26 cellular contexts compared by ENCODE assay signal in the genomic region with DNA sequence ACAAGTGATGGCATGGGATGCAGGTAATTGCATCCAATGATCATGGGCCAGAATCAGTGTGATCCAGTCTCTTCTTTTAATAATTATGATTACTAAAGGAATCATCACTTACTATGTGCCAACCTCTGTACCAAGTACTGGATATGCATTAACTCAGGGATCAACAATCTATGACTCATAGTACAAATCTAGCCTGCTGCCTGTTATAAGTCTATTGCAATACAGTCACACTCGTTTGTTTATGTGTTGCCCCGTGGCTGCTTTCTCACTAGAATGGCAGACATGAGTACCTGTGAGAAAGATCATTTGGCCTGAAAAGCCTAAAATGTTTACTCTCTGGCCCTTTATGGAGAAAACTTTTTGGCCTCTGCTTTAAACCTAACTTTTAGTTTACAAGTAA. TPM values are rescaled to one million over a fixed set of nuclear protein-coding genes. Genes with fewer than 3 reads are reported as not detected.
DNase-seq lines count a peak whose midpoint lies in the region; ATAC-seq and TF ChIP-seq lines count a peak whose summit lies in the region.
"Had no signal": no experiment of that assay in that cellular context is flagged by ENCODE, and none has a peak within 500 bp of the region (broad histone marks: within the 10 kb centered on the region; RNA-seq: fewer than 3 reads in every experiment).

No MANE protein-coding gene starts in this region.

- H4K91ac ChIP-seq in mesenchymal stem cell (ENCODE audit: low read length), result no peak overlapping the region

- CTCF ChIA-PET in Calu3 (lab: Charles Lee), result no interaction called here

- H3K4me3 Mint-ChIP-seq in Calu3 (ENCODE audit: low read depth, unreplicated experiment), result no peak overlapping the region
- no peak overlapping the region for H3K4me3 Mint-ChIP-seq in activated naive CD8-positive, alpha-beta T cell treated with anti-CD3 and anti-CD28 coated beads for 36 hours
- H3K4me3 Mint-ChIP-seq: stimulated activated memory B cell treated with anti-CD40 and anti-IgM and Interleukin-4, amounts not matched to agents 10 μg/mL and 1 μg/mL and 100 μg/mL, for 72 hours; T-helper 17 cell had no signal

- no peak overlapping the region for H2AFZ ChIP-seq in mesenchymal stem cell (ENCODE audit: low read depth, low read length)

- no peak overlapping the region for H4K8ac ChIP-seq in mesenchymal stem cell (ENCODE audit: low read length)

- H3K4me3 ChIP-seq in epithelial cell of esophagus (ENCODE audit: low read length) (no peak overlapping the region), mesenchymal stem cell (ENCODE audit: insufficient read depth in 1 of 2, low read depth in 1 of 2, low read length in 2 of 2) (no peak overlapping the region), body of pancreas (no peak overlapping the region)
- H3K4me3 ChIP-seq: adrenal gland, uterus had no signal

- H3K4ac ChIP-seq in mesenchymal stem cell (ENCODE audit: low read depth in 1 of 2, low read length in 2 of 2), result no peak overlapping the region

- intact Hi-C loops in Calu3 (cut with micrococcal nuclease; ENCODE audit: unreplicated experiment), result no loop called here
- intact Hi-C loops in body of pancreas (cut with DNase I), result no loop called here

- H3K36me3 Mint-ChIP-seq in Calu3 (ENCODE audit: insufficient read depth, unreplicated experiment), result no peaks in the 10 kb centered on the region
- H3K36me3 Mint-ChIP-seq in activated naive CD8-positive, alpha-beta T cell treated with anti-CD3 and anti-CD28 coated beads for 36 hours, result no peaks in the 10 kb centered on the region
- H3K36me3 Mint-ChIP-seq: stimulated activated memory B cell treated with anti-CD40 and anti-IgM and Interleukin-4, amounts not matched to agents 10 μg/mL and 1 μg/mL and 100 μg/mL, for 72 hours had no signal

- H3K14ac ChIP-seq in mesenchymal stem cell (ENCODE audit: low read length in 2 of 2), result no peak overlapping the region

- no peak overlapping the region for H3K23ac ChIP-seq in mesenchymal stem cell (ENCODE audit: low read length in 2 of 2)

- H3K36me3 ChIP-seq in mesenchymal stem cell (ENCODE audit: control insufficient read depth in 1 of 2, insufficient read depth in 2 of 2, low read depth in 1 of 2, low read length in 2 of 2), result no peaks in the 10 kb centered on the region
- H3K36me3 ChIP-seq in body of pancreas (replicated peaks in 1 of 2; ENCODE audit: insufficient read depth in 1 of 2, low read depth in 2 of 2), result no peaks in the 10 kb centered on the region
- H3K36me3 ChIP-seq: adrenal gland, uterus had no signal

- DNase-seq in Calu3 (peak; percentile 26), M059J (ENCODE audit: low read depth) (peak; percentile 61), epithelial cell of esophagus (ENCODE audit: low read depth) (peak; percentile 93), mesenchymal stem cell (peak; percentile 35), body of pancreas (no peak), NOMO-1 treated with dmso at 0.1 percent for 144 hours (lab: John Stamatoyannopoulos, UW; ENCODE audit: unreplicated experiment) (no peak)
- DNase-seq in activated naive CD8-positive, alpha-beta T cell treated with anti-CD3 and anti-CD28 coated beads for 36 hours, result no peak
- DNase-seq: activated CD4-positive, alpha-beta T cell treated with anti-CD3 and anti-CD28 coated beads, Interleukin-2, amount 50 U/mL, for 48 hours; activated effector memory CD4-positive, alpha-beta T cell treated with anti-CD3 and anti-CD28 coated beads, Interleukin-2, amount 50 U/mL, for 16 hours; adrenal gland; caudate nucleus; NCI-H1092; NCI-H2029; NCI-H446; right cardiac atrium; T-helper 17 cell; uterus had no signal

- H3K9me3 ChIP-seq in mesenchymal stem cell (ENCODE audit: control insufficient read depth, low read length), result no peaks in the 10 kb centered on the region
- H3K9me3 ChIP-seq in body of pancreas, result no peaks in the 10 kb centered on the region
- H3K9me3 ChIP-seq: adrenal gland, uterus had no signal

- BruUV-seq in Calu3 (replicated peaks; lab: Mats Ljungman, UMichigan), result no TSS peak

- H2BK15ac ChIP-seq in mesenchymal stem cell (ENCODE audit: low read depth, poor library complexity, severe bottlenecking), result no peak overlapping the region

- no peak for ATAC-seq in HG03378 (IDR thresholded peaks at IDR 0.05; ENCODE audit: unreplicated experiment)
- ATAC-seq in body of pancreas, result no peak
- ATAC-seq: right cardiac atrium; stimulated activated memory B cell treated with anti-CD40 and anti-IgM and Interleukin-4, amounts not matched to agents 10 μg/mL and 1 μg/mL and 100 μg/mL, for 72 hours; T-helper 17 cell had no signal

- no peaks in the 10 kb centered on the region for H3K4me1 ChIP-seq in mesenchymal stem cell (ENCODE audit: control insufficient read depth, insufficient read depth, low read depth, low read length)
- no peaks in the 10 kb centered on the region for H3K4me1 ChIP-seq in body of pancreas
- H3K4me1 ChIP-seq: adrenal gland, uterus had no signal

- no peaks in the 10 kb centered on the region for H3K27me3 Mint-ChIP-seq in Calu3 (ENCODE audit: unreplicated experiment)
- H3K27me3 Mint-ChIP-seq in activated naive CD8-positive, alpha-beta T cell treated with anti-CD3 and anti-CD28 coated beads for 36 hours, result peaks cover 3% of the 10 kb centered on the region
- H3K27me3 Mint-ChIP-seq: stimulated activated memory B cell treated with anti-CD40 and anti-IgM and Interleukin-4, amounts not matched to agents 10 μg/mL and 1 μg/mL and 100 μg/mL, for 72 hours; T-helper 17 cell had no signal

- H3K18ac ChIP-seq in mesenchymal stem cell (ENCODE audit: low read depth in 1 of 2, low read length in 2 of 2), result no peak overlapping the region

- no peak overlapping the region for H3K4me2 ChIP-seq in mesenchymal stem cell (ENCODE audit: low read length, poor library complexity, severe bottlenecking)
- H3K4me2 ChIP-seq: KMS-11 had no signal

- H3K27ac ChIP-seq in mesenchymal stem cell (ENCODE audit: low read length, poor library complexity, severe bottlenecking) (no peak overlapping the region), body of pancreas (no peak overlapping the region)
- H3K27ac ChIP-seq: adrenal gland, KMS-11, uterus had no signal

- H3K27me3 ChIP-seq in mesenchymal stem cell (ENCODE audit: control insufficient read depth in 1 of 2, insufficient read depth in 1 of 2, low read length in 2 of 2) (no peaks in the 10 kb centered on the region), body of pancreas (no peaks in the 10 kb centered on the region)
- H3K27me3 ChIP-seq: adrenal gland, uterus had no signal

- no peaks in the 10 kb centered on the region for H3K4me1 Mint-ChIP-seq in Calu3 (ENCODE audit: low read depth, unreplicated experiment)
- no peaks in the 10 kb centered on the region for H3K4me1 Mint-ChIP-seq in activated naive CD8-positive, alpha-beta T cell treated with anti-CD3 and anti-CD28 coated beads for 36 hours
- H3K4me1 Mint-ChIP-seq: stimulated activated memory B cell treated with anti-CD40 and anti-IgM and Interleukin-4, amounts not matched to agents 10 μg/mL and 1 μg/mL and 100 μg/mL, for 72 hours; T-helper 17 cell had no signal

- 35% methylated on average over 2 of the region's 2 CpGs for WGBS in mesenchymal stem cell
- 3 to 13% methylated on average over 2 of the region's 2 CpGs for WGBS in body of pancreas, 2 donors

- no peaks in the 10 kb centered on the region for H3K9me3 Mint-ChIP-seq in Calu3 (ENCODE audit: low read depth, unreplicated experiment)
- H3K9me3 Mint-ChIP-seq in activated naive CD8-positive, alpha-beta T cell treated with anti-CD3 and anti-CD28 coated beads for 36 hours, result no peaks in the 10 kb centered on the region

- no peak overlapping the region for H2AK5ac ChIP-seq in mesenchymal stem cell (ENCODE audit: low read length, severe bottlenecking)

- no peak overlapping the region for H2BK12ac ChIP-seq in mesenchymal stem cell (ENCODE audit: low read length in 2 of 2)

- H3K9ac ChIP-seq in mesenchymal stem cell (ENCODE audit: low read length), result no peak overlapping the region
- H3K9ac ChIP-seq: KMS-11 had no signal

- TF ChIP-seq POLR2A in body of pancreas (IDR thresholded peaks at IDR 0.05), result no peak

- no peaks in the 10 kb centered on the region for H3K79me1 ChIP-seq in mesenchymal stem cell (replicated peaks; ENCODE audit: low read length, poor library complexity, severe bottlenecking)

- H3K27ac Mint-ChIP-seq in Calu3 (ENCODE audit: unreplicated experiment), result peak overlapping the region; percentile 60
- no peak overlapping the region for H3K27ac Mint-ChIP-seq in activated naive CD8-positive, alpha-beta T cell treated with anti-CD3 and anti-CD28 coated beads for 36 hours
- H3K27ac Mint-ChIP-seq: stimulated activated memory B cell treated with anti-CD40 and anti-IgM and Interleukin-4, amounts not matched to agents 10 μg/mL and 1 μg/mL and 100 μg/mL, for 72 hours; T-helper 17 cell had no signal

- TF ChIP-seq CTCF in Calu3 (IDR thresholded peaks at IDR 0.05; ENCODE audit: unreplicated experiment) (no peak), epithelial cell of esophagus (IDR thresholded peaks at IDR 0.05; ENCODE audit: insufficient read depth, low read depth, low read length, missing control alignments) (no peak), body of pancreas (IDR thresholded peaks at IDR 0.05) (no peak)

- no peak overlapping the region for H2BK5ac ChIP-seq in mesenchymal stem cell (ENCODE audit: low read depth, low read length, poor library complexity, severe bottlenecking)

- no peak overlapping the region for H2BK120ac ChIP-seq in mesenchymal stem cell (ENCODE audit: low read depth, low read length)

RNA-seq across cellular contexts. Expression of a gene that starts 45.0 kb away (rescaled TPM):
- total RNA-seq in Calu3 (2022), result not detected in 2 replicates
- not detected in 2 replicates for total RNA-seq in M059J (2014; rRNA removed; shearing (Covaris generic))
- not detected for polyA plus RNA-seq in mesenchymal stem cell (2013, experiment 1 of 2)
- polyA plus RNA-seq in mesenchymal stem cell (2013, experiment 2 of 2), result not detected
- not detected for total RNA-seq in body of pancreas
- total RNA-seq in activated naive CD8-positive, alpha-beta T cell treated with anti-CD3 and anti-CD28 coated beads for 36 hours, result not detected
- total RNA-seq: adrenal gland, H1, HT-29, lower leg skin, right cardiac atrium, SK-MEL-5, T-helper 17 cell, temporal lobe, uterus had no signal
- polyA plus RNA-seq: adrenal gland, esophagus, H1, right cardiac atrium had no signal

RNA-seq across cellular contexts. Expression of a gene that starts 49.5 kb away (rescaled TPM):
- total RNA-seq in Calu3 (2022), result not detected in 2 replicates
- total RNA-seq in M059J (2014; rRNA removed; shearing (Covaris generic)), result not detected in 2 replicates
- not detected for polyA plus RNA-seq in mesenchymal stem cell (2013, experiment 1 of 2)
- polyA plus RNA-seq in mesenchymal stem cell (2013, experiment 2 of 2), result not detected
- total RNA-seq in body of pancreas, result not detected
- not detected for total RNA-seq in activated naive CD8-positive, alpha-beta T cell treated with anti-CD3 and anti-CD28 coated beads for 36 hours
- total RNA-seq: adrenal gland, H1, HT-29, lower leg skin, right cardiac atrium, SK-MEL-5, T-helper 17 cell, temporal lobe, uterus had no signal
- polyA plus RNA-seq: adrenal gland, esophagus, H1, right cardiac atrium had no signal

RNA-seq across cellular contexts. Expression of a gene that starts 52.1 kb away (rescaled TPM):
- not detected in 2 replicates for total RNA-seq in Calu3 (2022)
- total RNA-seq in M059J (2014; rRNA removed; shearing (Covaris generic)), result not detected in 2 replicates
- not detected for polyA plus RNA-seq in mesenchymal stem cell (2013, experiment 1 of 2)
- not detected for polyA plus RNA-seq in mesenchymal stem cell (2013, experiment 2 of 2)
- not detected for total RNA-seq in body of pancreas
- total RNA-seq in activated naive CD8-positive, alpha-beta T cell treated with anti-CD3 and anti-CD28 coated beads for 36 hours, result not detected
- total RNA-seq: adrenal gland, H1, HT-29, lower leg skin, right cardiac atrium, SK-MEL-5, T-helper 17 cell, temporal lobe, uterus had no signal
- polyA plus RNA-seq: adrenal gland, esophagus, H1, right cardiac atrium had no signal

Comparison
In these comparisons a context has a peak if more than half of its experiments do, and no peak if none do; other contexts are left out.
1. DNase-seq: peak in Calu3 (single experiment), M059J (single experiment), epithelial cell of esophagus (single experiment) and mesenchymal stem cell (single experiment); none in body of pancreas (0 of 4), NOMO-1 treated with dmso at 0.1 percent for 144 hours (single experiment) and activated naive CD8-positive, alpha-beta T cell treated with anti-CD3 and anti-CD28 coated beads for 36 hours (single experiment).